21 cellular contexts compared by ENCODE assay signal in the genomic region with DNA sequence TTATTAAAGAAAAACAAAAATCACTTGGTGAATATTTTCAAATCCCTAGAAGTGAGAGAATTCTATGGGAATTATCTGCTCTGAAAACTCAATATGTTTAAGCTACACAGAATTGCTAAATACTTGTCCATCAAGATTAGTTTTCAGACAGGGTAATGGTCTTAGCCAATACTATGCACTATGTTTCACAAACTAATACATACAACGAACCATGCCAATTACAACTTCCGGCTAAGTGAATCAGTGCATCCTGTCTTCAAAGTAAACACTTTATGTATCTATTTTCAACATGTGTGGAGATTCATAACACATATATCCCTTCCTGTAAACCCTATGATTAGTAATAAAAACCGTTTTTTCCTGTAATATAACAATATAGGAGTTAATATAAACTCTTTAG.
"Had no signal": no experiment of that assay in that cellular context is flagged by ENCODE, and none has a peak within 500 bp of the region (broad histone marks: within the 10 kb centered on the region; RNA-seq: fewer than 3 reads in every experiment).

No MANE protein-coding gene starts in this region.

- H3K27me3 ChIP-seq: heart right ventricle, stomach, testis, uterus had no signal

- H3K4me1 ChIP-seq: heart right ventricle, lower lobe of right lung, parathyroid adenoma, stomach, testis, uterus had no signal

- H3K36me3 ChIP-seq: heart right ventricle, lower lobe of right lung, stomach, uterus had no signal

- H3K4me3 ChIP-seq: heart right ventricle, lower lobe of right lung, stomach, testis, uterus had no signal

- H3K9me3 ChIP-seq: heart right ventricle, lower lobe of right lung, stomach, testis, uterus had no signal

- DNase-seq: activated CD4-positive, alpha-beta memory T cell treated with anti-CD3 and anti-CD28 coated beads for 36 hours; activated CD4-positive, alpha-beta T cell treated with anti-CD3 and anti-CD28 coated beads for 48 hours; activated effector memory CD4-positive, alpha-beta T cell treated with Interleukin-2 at 50 U/mL for 16 hours; activated naive CD4-positive, alpha-beta T cell treated with anti-CD3 and anti-CD28 coated beads for 36 hours; activated T-cell treated with anti-CD3 and anti-CD28 coated beads, Interleukin-2, amount 50 U/mL, for 72 hours; amygdala; cerebellar nuclear complex; cortex of kidney; effector CD4-positive, alpha-beta T cell; heart right ventricle; lower lobe of right lung; midbrain; natural killer cell; right cardiac atrium; stimulated activated CD4-positive, alpha-beta T cell treated with anti-CD3 and anti-CD28 coated beads, Interleukin-1b, Interleukin-23, amount 100 ng/mL, for 48 hours; stomach; testis; trophoblast cell; uterus had no signal

- H3K27ac ChIP-seq: heart right ventricle, lower lobe of right lung, parathyroid adenoma, stomach, testis, uterus had no signal

- ATAC-seq: activated T-cell treated with anti-CD3 and anti-CD28 coated beads, Interleukin-2, amount 50 U/mL, for 72 hours; heart right ventricle; left lobe of liver; lower lobe of right lung; natural killer cell; right cardiac atrium had no signal

- H2AFZ ChIP-seq: parathyroid adenoma had no signal

- H3K9ac ChIP-seq: parathyroid adenoma had no signal
